16 cellular contexts compared by ENCODE assay signal in genomic region chr5:34582364-34582763, GRCh38.
DNase-seq lines count a peak whose midpoint lies in the region; ATAC-seq, FAIRE-seq and TF ChIP-seq lines count a peak whose summit lies in the region.
"Had no signal": no experiment of that assay in that cellular context is flagged by ENCODE, and none has a peak within 500 bp of the region (broad histone marks: within the 10 kb centered on the region; RNA-seq: fewer than 3 reads in every experiment).

No MANE protein-coding gene starts in this region.

- no peak overlapping the region for H3K9ac ChIP-seq in K562 (ENCODE audit: insufficient read depth in 1 of 2, low read depth in 2 of 2, low read length in 2 of 2)

- H3K79me2 ChIP-seq in K562 (ENCODE audit: control insufficient read depth, insufficient read depth, low read length), result no peaks in the 10 kb centered on the region

- H3K4me2 ChIP-seq in K562 (ENCODE audit: insufficient read depth, low read length), result no peak overlapping the region; the same call in 1 of the 2 replicates
- H3K4me2 ChIP-seq: smooth muscle cell had no signal

- no peaks in the 10 kb centered on the region for H3K36me3 ChIP-seq in K562 (ENCODE audit: control insufficient read depth, insufficient read depth, low read length)
- H3K36me3 ChIP-seq: thoracic aorta had no signal

- H3K9me1 ChIP-seq in K562 (ENCODE audit: control insufficient read depth, insufficient read depth, low read length), result no peaks in the 10 kb centered on the region

- no TSS peak for BruUV-seq in K562 (replicated peaks; lab: Mats Ljungman, UMichigan)

- no peaks in the 10 kb centered on the region for H4K20me1 ChIP-seq in K562 (replicated peaks; ENCODE audit: control insufficient read depth, insufficient read depth, low read length)

- H3K4me3 ChIP-seq in LNCaP clone FGC (ENCODE audit: low read depth, low read length) (no peak overlapping the region), K562 (no peak overlapping the region)
- H3K4me3 ChIP-seq: smooth muscle cell, thoracic aorta had no signal

- POLR2A ChIA-PET in K562 (lab: Yijun Ruan, JAX), result interaction anchor here (0.6 kb wide), 1 partner anchor 336 kb away, joined by 3 read pairs; no protein-coding TSS in a partner anchor

- no peak for TF ChIP-seq EP300 in K562 (IDR thresholded peaks at IDR 0.05; ENCODE audit: low read length)

- intact Hi-C loops in K562 (cut with micrococcal nuclease), result loop anchor here (2.0 kb wide), 1 partner anchor 316 kb away; no protein-coding TSS in a partner anchor

- 16% methylated on average over 3 of the region's 3 CpGs for WGBS in K562 (ENCODE audit: insufficient coverage, low coverage, missing lambda C conversion rate)

- H3K27me3 ChIP-seq in K562 (ENCODE audit: control insufficient read depth in 2 of 2, insufficient read depth in 2 of 2, low read length in 2 of 2), result no peaks in the 10 kb centered on the region

- TF ChIP-seq CTCF in GM12873 (IDR thresholded peaks at IDR 0.05; ENCODE audit: insufficient read depth, low read depth, low read length, missing control alignments) (peak; percentile 19), LNCaP clone FGC (IDR thresholded peaks at IDR 0.05; ENCODE audit: control insufficient read depth, extremely low read depth, insufficient read depth) (0 out of 2 replicates have a peak, but pooled peaks have one; percentile 7), K562 (IDR thresholded peaks at IDR 0.05 in 2 of 3, conservative IDR thresholded peaks at IDR 0.05 in 1 of 3; ENCODE audit: insufficient read depth in 2 of 3, low read depth in 1 of 3, low read length in 3 of 3) (peak; percentile 37 to 54 (median 53); a peak in 4 of 6 replicates)

- peaks cover 11 to 35% of the 10 kb centered on the region in 2 experiments for H3K4me1 ChIP-seq in K562 (replicated peaks in 1 of 2; ENCODE audit: control insufficient read depth in 2 of 2, insufficient read depth in 2 of 2, low read length in 2 of 2)

- CTCF ChIA-PET in K562 (lab: Yijun Ruan, JAX; ENCODE audit: low intra/inter-chr PET ratio), result interaction anchor here (1.0 kb wide), 1 partner anchor 60 kb away, joined by 3 read pairs; no protein-coding TSS in a partner anchor

- in situ Hi-C loops in K562 (cut with MboI), result no loop called here

- H3K9me3 ChIP-seq in K562 (replicated peaks; ENCODE audit: control insufficient read depth, insufficient read depth, low read depth, low read length), result no peaks in the 10 kb centered on the region; the same call in 1 of the 2 replicates
- H3K9me3 ChIP-seq: thoracic aorta had no signal

- ATAC-seq in K562 (peak; percentile 83), HG03097 (IDR thresholded peaks at IDR 0.05; ENCODE audit: low FRiP score, unreplicated experiment) (no peak), GM19395 (IDR thresholded peaks at IDR 0.05; ENCODE audit: unreplicated experiment) (no peak), HG02623 (IDR thresholded peaks at IDR 0.05; ENCODE audit: unreplicated experiment) (no peak)
- ATAC-seq: effector memory CD8-positive, alpha-beta T cell had no signal

- DNase-seq in LNCaP clone FGC (ENCODE audit: low read depth), result peak; percentile 50
- peak in 2 of 4 experiments; percentile 43 to 44 for DNase-seq in K562 (ENCODE audit: extremely low read depth in 1 of 4, low spot score in 3 of 4)
- peak; percentile 42 for DNase-seq in myocyte (ENCODE audit: low read depth)
- DNase-seq: activated B cell treated with CpG ODN at 0.5 μM for 24 hours; central memory CD4-positive, alpha-beta T cell; effector memory CD8-positive, alpha-beta T cell; hippocampal formation; KG1; NCI-H1417; NCI-H345 had no signal

- no peak for TF ChIP-seq POLR2A in K562 (conservative IDR thresholded peaks at IDR 0.05)

- peak overlapping the region; percentile 36 for H2AFZ ChIP-seq in K562 (ENCODE audit: low read depth, low read length)

- H3K27ac ChIP-seq in K562 (ENCODE audit: extremely low read depth, low read depth, low read length), result no peak overlapping the region
- H3K27ac ChIP-seq: thoracic aorta had no signal

- peak; percentile 71 for FAIRE-seq in K562 (lab: Jason Lieb, UNC)

- peak; percentile 15 to 33; a peak in 3 of 4 replicates for TF ChIP-seq RAD21 in K562 (CRISPR knock-in tag; conservative IDR thresholded peaks at IDR 0.05 in 1 of 2, IDR thresholded peaks at IDR 0.05 in 1 of 2)

TF ChIP-seq in K562, 482 proteins besides CTCF, POLR2A, EP300 and RAD21:
- TF ChIP-seq E2F6 (IDR thresholded peaks at IDR 0.05; ENCODE audit: borderline replicate concordance in 1 of 2, extremely low read depth in 1 of 2, insufficient read depth in 1 of 2, insufficient read length in 1 of 2, low read depth in 1 of 2, low read length in 1 of 2, poor library complexity in 1 of 2, severe bottlenecking in 1 of 2) (peak in 1 of 2 experiments; percentile 33), SUPT5H (IDR thresholded peaks at IDR 0.05) (no peak), TFAP4 (CRISPR knock-in tag; IDR thresholded peaks at IDR 0.05; ENCODE audit: borderline replicate concordance) (peak; percentile 28; the same call in 1 of the 2 replicates), ZNF384 (IDR thresholded peaks at IDR 0.05; ENCODE audit: low read depth, low read length) (no peak)
